8 cellular contexts compared by ENCODE assay signal in the genomic region with DNA sequence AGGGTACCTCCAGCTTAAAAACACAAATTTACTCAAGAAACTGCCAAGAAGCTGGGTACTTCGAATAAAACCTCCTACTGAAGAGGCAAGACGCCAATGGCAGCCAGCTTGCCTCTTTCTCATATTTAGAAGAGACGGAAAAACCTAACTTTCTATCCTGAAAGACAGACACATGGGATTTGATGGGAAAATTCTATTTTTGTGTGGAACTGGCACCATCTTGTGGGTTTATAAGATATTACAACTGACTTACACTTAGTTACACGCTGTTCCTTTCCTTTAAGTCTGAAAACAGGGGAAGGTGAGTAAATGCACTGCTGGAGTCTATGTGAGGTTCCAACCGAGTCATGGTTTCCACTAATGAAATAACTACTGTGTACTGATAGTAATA. TPM values are rescaled to one million over a fixed set of nuclear protein-coding genes. Genes with fewer than 3 reads are reported as not detected.
A peak's percentile ranks its signal among the peaks of the same experiment; 100 is the strongest.
DNase-seq lines count a peak whose midpoint lies in the region; ATAC-seq and TF ChIP-seq lines count a peak whose summit lies in the region.

No MANE protein-coding gene starts in this region.

- WGBS in spleen, 5 donors = 55 to 91% (median 72%) methylated on average over 5 of the region's 5 CpGs

- H3K27ac ChIP-seq in VCaP (peak overlapping the region; percentile 79), spleen (no peak overlapping the region)

- no peak overlapping the region for H3K4me3 ChIP-seq in HFF-Myc (replicated peaks; ENCODE audit: low read depth, low read length)
- H3K4me3 ChIP-seq in spleen = no peak overlapping the region
- no peak overlapping the region for H3K4me3 ChIP-seq in MG63

- H3K36me3 ChIP-seq in spleen (peaks cover 0 to 98% (median 46%) of the 10 kb centered on the region in 6 donors), MG63 (peaks cover 14% of the 10 kb centered on the region; the same call in 1 of the 2 replicates)

- peak; percentile 62 for DNase-seq in Ammon's horn (ENCODE audit: low spot score)
- peak; percentile 33 for DNase-seq in HFF-Myc (ENCODE audit: extremely low read depth, low read depth)
- DNase-seq in left cardiac atrium = no peak
- DNase-seq in spleen = no peak
- DNase-seq in activated naive CD4-positive, alpha-beta T cell treated with anti-CD3 and anti-CD28 coated beads, Interleukin-2, amount 50 U/mL, for 16 hours = no peak
- DNase-seq in MG63 = no peak

- H3K27me3 ChIP-seq in spleen (replicated peaks in 1 of 7) (no peaks in the 10 kb centered on the region), MG63 (no peaks in the 10 kb centered on the region)

- peak; percentile 36 for TF ChIP-seq CTCF in HFF-Myc (IDR thresholded peaks at IDR 0.05; ENCODE audit: low read depth, low read length, missing control alignments)
- TF ChIP-seq CTCF in VCaP (conservative IDR thresholded peaks at IDR 0.05) = peak; percentile 70
- TF ChIP-seq CTCF in spleen (IDR thresholded peaks at IDR 0.05 in 8 of 11, conservative IDR thresholded peaks at IDR 0.05 in 3 of 11) = peak in 7 of 11 experiments; percentile 28 to 52 (median 40)

- TF ChIP-seq POLR2A in spleen (IDR thresholded peaks at IDR 0.05) = no peak

- H3K9me3 ChIP-seq in spleen (no peaks in the 10 kb centered on the region), MG63 (no peaks in the 10 kb centered on the region)

- no peaks in the 10 kb centered on the region for H3K4me1 ChIP-seq in spleen

- intact Hi-C loops in left cardiac atrium (cut with DNase I) (loop anchor here in 1 of 2 donors (5.0 kb wide), 2 partner anchors 340 to 1110 kb away; no protein-coding TSS in a partner anchor), spleen (cut with DNase I; ENCODE audit: low total_unique reads) (no loop called here)

- ATAC-seq in left cardiac atrium (peak; percentile 68 to 72), GM19455 (IDR thresholded peaks at IDR 0.05; ENCODE audit: unreplicated experiment) (no peak)

RNA-seq across cellular contexts. Expression of a gene that starts 10.3 kb away (rescaled TPM):
- 1 to 10 TPM; 3.8 to 5.4 TPM for total RNA-seq in left cardiac atrium
- 10 to 100 TPM in 4 of 7 donors, 1 to 10 TPM in 3; 7.7 to 13.4 (median 10.2) TPM for total RNA-seq in spleen
- polyA plus RNA-seq in spleen = 10 to 100 TPM in 1 of 3 donors, 1 to 10 TPM in 2; 7.0 to 10.9 (median 8.0) TPM
- total RNA-seq in MG63 (2014; rRNA removed; shearing (Covaris generic); ENCODE audit: low replicate concordance) = 10.2 and 19.1 TPM in 2 replicates

RNA-seq across cellular contexts. Expression of a gene that starts 33.7 kb away (rescaled TPM):
- total RNA-seq in left cardiac atrium = 10 to 100 TPM; 31.3 to 31.5 TPM
- total RNA-seq in spleen = 10 to 100 TPM; 23.9 to 35.1 (median 30.7) TPM
- polyA plus RNA-seq in spleen = 10 to 100 TPM in 1 of 3 donors, 1 to 10 TPM in 2; 8.2 to 11.4 (median 9.3) TPM
- total RNA-seq in MG63 (2014; rRNA removed; shearing (Covaris generic); ENCODE audit: low replicate concordance) = 22.9 and 32.4 TPM in 2 replicates

Comparison
In these comparisons a context has a peak if more than half of its experiments do, and no peak if none do; other contexts are left out.
1. DNase-seq: peak in Ammon's horn (single experiment) and HFF-Myc (single experiment); none in left cardiac atrium (single experiment), spleen (single experiment), activated naive CD4-positive, alpha-beta T cell treated with anti-CD3 and anti-CD28 coated beads, Interleukin-2, amount 50 U/mL, for 16 hours (single experiment) and MG63 (single experiment).
2. Peak in every context shown above with its lines, with median percentiles within 50 percentile points of each other: CTCF ChIP-seq.